Comparison of ENCODE assay signal across 8 cellular contexts in the genomic region with DNA sequence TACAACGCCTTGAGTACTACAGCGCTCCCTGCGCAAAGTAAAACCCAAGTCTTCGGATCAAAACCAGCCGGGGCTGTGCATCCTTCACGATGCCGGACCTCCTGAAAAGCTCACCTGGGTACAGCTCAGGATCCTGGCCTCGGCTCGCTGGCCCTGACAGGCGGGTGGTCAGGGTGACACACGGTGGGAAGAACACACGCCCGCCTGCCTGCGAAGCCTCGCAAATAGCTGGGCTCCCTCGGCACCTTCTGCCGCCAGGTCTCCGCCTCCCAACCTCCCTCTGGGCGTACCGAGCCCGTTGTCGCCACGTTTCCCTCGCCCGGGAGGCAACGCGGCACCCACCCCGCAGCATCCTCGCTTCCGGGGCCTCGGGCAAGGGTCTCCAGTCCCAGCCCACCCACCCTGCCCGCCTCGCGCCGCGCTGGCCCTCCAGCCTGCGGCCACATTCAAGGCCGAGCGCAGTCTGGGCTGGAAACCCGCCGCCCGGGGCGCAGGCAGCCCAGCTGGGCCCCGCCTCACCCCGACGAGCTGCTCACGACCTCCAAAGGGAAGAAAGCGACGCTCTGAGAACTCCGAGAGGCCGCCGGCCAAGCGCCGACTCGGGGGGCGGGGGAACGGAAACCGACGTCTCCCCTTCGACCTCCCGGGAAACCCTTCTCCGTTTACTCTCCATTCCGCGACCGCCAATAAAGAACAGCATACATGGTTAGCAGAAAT. TPM values are rescaled to one million over a fixed set of nuclear protein-coding genes. Genes with fewer than 3 reads are reported as not detected.
DNase-seq lines count a peak whose midpoint lies in the region; ATAC-seq and TF ChIP-seq lines count a peak whose summit lies in the region.

No MANE protein-coding gene starts in this region.

- H2BK20ac ChIP-seq in IMR-90 (ENCODE audit: low read depth, low read length), result 0 out of 2 replicates have a peak overlapping the region, but pooled peaks have one; percentile 9

- peak overlapping the region; percentile 57; the same call in 1 of the 2 replicates for H2BK120ac ChIP-seq in IMR-90 (ENCODE audit: low read depth, low read length)

- H2BK5ac ChIP-seq in IMR-90 (ENCODE audit: low read depth, low read length, poor library complexity, severe bottlenecking), result peak overlapping the region; percentile 73

- H2AFZ ChIP-seq in IMR-90 (replicated peaks; ENCODE audit: low read length, poor library complexity), result peak overlapping the region; percentile 97

- TF ChIP-seq POLR2A in IMR-90 (IDR thresholded peaks at IDR 0.05; ENCODE audit: low read depth, low read length) (no peak; the same call in 1 of the 2 replicates), uterus (IDR thresholded peaks at IDR 0.05) (peak in 1 of 2 donors; percentile 1)

- POLR2A ChIA-PET in IMR-90 (lab: Charles Lee; ENCODE audit: unreplicated experiment), result interaction anchor here (0.6 kb wide), 1 partner anchor 58 kb away, joined by 3 read pairs; no protein-coding TSS in a partner anchor

- TF ChIP-seq RAD21 in IMR-90 (IDR thresholded peaks at IDR 0.05; ENCODE audit: low read length), result no peak

- H3K4me3 ChIP-seq in IMR-90 (ENCODE audit: insufficient read depth, low read depth, low read length) (peak overlapping the region; percentile 68), right atrium auricular region (peak overlapping the region; percentile 71 to 74), uterus (peak overlapping the region; percentile 66 to 77)

- no peak overlapping the region; the same call in 1 of the 2 replicates for H2AK5ac ChIP-seq in IMR-90 (ENCODE audit: low read depth, low read length)

- peaks cover 8 to 16% of the 10 kb centered on the region in 2 experiments; a peak in 3 of 4 replicates for H3K79me1 ChIP-seq in IMR-90 (ENCODE audit: low read depth in 1 of 2, low read length in 2 of 2)

- H2BK15ac ChIP-seq in IMR-90 (ENCODE audit: low read depth, low read length), result no peak overlapping the region; the same call in 2 of the 3 replicates

- H3K23ac ChIP-seq in IMR-90 (ENCODE audit: low read depth, low read length), result peak overlapping the region; percentile 74

- H3K9me3 ChIP-seq in IMR-90 (ENCODE audit: control insufficient read depth, insufficient read depth, low read length) (no peaks in the 10 kb centered on the region), right atrium auricular region (no peaks in the 10 kb centered on the region), uterus (no peaks in the 10 kb centered on the region)

- H3K14ac ChIP-seq in IMR-90 (replicated peaks; ENCODE audit: low read depth, low read length), result peak overlapping the region; percentile 72

- H3K27me3 ChIP-seq in IMR-90 (ENCODE audit: control insufficient read depth, insufficient read depth, low read length) (0 out of 2 replicates have a peak, but pooled peaks cover 1% of the 10 kb centered on the region), right atrium auricular region (no peaks in the 10 kb centered on the region), uterus (no peaks in the 10 kb centered on the region)

- in situ Hi-C loops in IMR-90 (cut with MboI; ENCODE audit: low sequenced_read_pairs), result loop anchor here (10.0 kb wide), 1 partner anchor 231 kb away; no protein-coding TSS in a partner anchor

- CTCF ChIA-PET in IMR-90 (lab: Yijun Ruan, JAX), result no interaction called here

- peak; percentile 26 for ATAC-seq in GM21515 (IDR thresholded peaks at IDR 0.05; ENCODE audit: unreplicated experiment)
- ATAC-seq in IMR-90 (ENCODE audit: low read depth), result peak; percentile 54

- intact Hi-C loops in IMR-90 (cut with micrococcal nuclease), result loop anchor here (2.0 to 10.0 kb wide), 6 partner anchors 58 to 229 kb away; partner anchors contain the start of genes HERC5 and HERC6
- intact Hi-C loops in uterus (cut with DNase I; ENCODE audit: low total_unique reads), result no loop called here

- 4% methylated on average over 9 of the region's 65 CpGs; no CpG with 5 or more reads in 1 of the 2 experiments for WGBS in IMR-90 (ENCODE audit: extremely low coverage in 2 of 2, insufficient read length in 1 of 2), 2 experiments

- H2AK9ac ChIP-seq in IMR-90 (replicated peaks; ENCODE audit: low read depth, low read length, poor library complexity), result peak overlapping the region; percentile 59

- H3K4me1 ChIP-seq in IMR-90 (ENCODE audit: control insufficient read depth, insufficient read depth, low read length) (peaks cover 3% of the 10 kb centered on the region; the same call in 1 of the 2 replicates), right atrium auricular region (peaks cover 0 to 39% of the 10 kb centered on the region in 2 donors), uterus (peaks cover 0 to 6% of the 10 kb centered on the region in 2 donors)

- H4K20me1 ChIP-seq in IMR-90 (ENCODE audit: insufficient read depth, low read length), result peaks cover 3% of the 10 kb centered on the region

- peak overlapping the region; percentile 12; the same call in 1 of the 2 replicates for H4K91ac ChIP-seq in IMR-90 (ENCODE audit: insufficient read depth, low read depth, low read length)

- no peak for TF ChIP-seq CTCF in IMR-90 (conservative IDR thresholded peaks at IDR 0.05; ENCODE audit: low read depth, low read length)
- TF ChIP-seq CTCF in right atrium auricular region (IDR thresholded peaks at IDR 0.05), result no peak
- TF ChIP-seq CTCF in uterus (IDR thresholded peaks at IDR 0.05), result no peak

- no TSS peak for BruUV-seq in IMR-90 (replicated peaks; lab: Mats Ljungman, UMichigan)

- peak overlapping the region; percentile 39 for H3K18ac ChIP-seq in IMR-90 (ENCODE audit: low read depth, low read length)

- peak overlapping the region; percentile 67 for H3K9ac ChIP-seq in IMR-90 (ENCODE audit: low read depth, low read length)

- H4K8ac ChIP-seq in IMR-90 (ENCODE audit: low read depth in 2 of 2, low read length in 2 of 2), result peak overlapping the region in 1 of 2 experiments; percentile 71; a peak in 3 of 4 replicates

- dilution Hi-C loops in IMR-90 (cut with HindIII; ENCODE audit: low sequenced_read_pairs, unreplicated experiment), result no loop called here

- no peaks in the 10 kb centered on the region for H3K9me1 ChIP-seq in IMR-90 (ENCODE audit: insufficient read depth, low read length)

- H4K5ac ChIP-seq in IMR-90 (ENCODE audit: low read depth, low read length), result peak overlapping the region; percentile 18; the same call in 1 of the 2 replicates

- H3K27ac ChIP-seq in IMR-90 (ENCODE audit: insufficient read depth, low read length) (peak overlapping the region; percentile 55), right atrium auricular region (peak overlapping the region; percentile 98 to 99), uterus (peak overlapping the region; percentile 99 to 100)

- H3K36me3 ChIP-seq in IMR-90 (ENCODE audit: control insufficient read depth, insufficient read depth, low read length) (no peaks in the 10 kb centered on the region), right atrium auricular region (no peaks in the 10 kb centered on the region), uterus (no peaks in the 10 kb centered on the region)

- peak overlapping the region; percentile 66 for H3K4ac ChIP-seq in IMR-90 (ENCODE audit: low read depth, low read length)

- H3K56ac ChIP-seq in IMR-90 (ENCODE audit: extremely low read depth, insufficient read depth, low read length), result peak overlapping the region; percentile 73; the same call in 1 of the 2 replicates

- peak; percentile 18 for DNase-seq in COLO829 (ENCODE audit: low spot score)
- peak; percentile 50 for DNase-seq in IMR-90
- peak; percentile 67 for DNase-seq in T-helper 22 cell (ENCODE audit: low read depth)
- DNase-seq in amygdala (lab: John Stamatoyannopoulos, UW), result peak in 49 of 56 donors; percentile 17 to 83 (median 63)
- DNase-seq in right atrium auricular region (ENCODE audit: low spot score), result peak; percentile 66
- DNase-seq in putamen (ENCODE audit: low spot score), result peak; percentile 62
- peak; percentile 69 to 71 for DNase-seq in uterus

- H3K4me2 ChIP-seq in IMR-90 (ENCODE audit: low read depth, low read length), result peak overlapping the region; percentile 90

TF ChIP-seq in IMR-90, 13 proteins besides CTCF, POLR2A, EP300 and RAD21 (continues in another document):
- TF ChIP-seq MXI1 (IDR thresholded peaks at IDR 0.05; ENCODE audit: borderline replicate concordance, low read depth, low read length) (no peak), RCOR1 (IDR thresholded peaks at IDR 0.05; ENCODE audit: insufficient replicate concordance, low read length) (no peak), CHD1 (IDR thresholded peaks at IDR 0.05; ENCODE audit: low read depth, low read length) (no peak), RFX5 (IDR thresholded peaks at IDR 0.05; ENCODE audit: low read depth, low read length) (no peak), BHLHE40 (IDR thresholded peaks at IDR 0.05; ENCODE audit: low read depth, low read length) (no peak), NFE2L2 (IDR thresholded peaks at IDR 0.05; ENCODE audit: low read depth, low read length) (no peak), MAFK (IDR thresholded peaks at IDR 0.05; ENCODE audit: low read depth, low read length) (no peak), CEBPB (IDR thresholded peaks at IDR 0.05; ENCODE audit: low read depth, low read length) (no peak), MAZ (IDR thresholded peaks at IDR 0.05; ENCODE audit: borderline replicate concordance, low read depth, low read length) (no peak; the same call in 1 of the 2 replicates)
- TF ChIP-seq, protein P1, sequence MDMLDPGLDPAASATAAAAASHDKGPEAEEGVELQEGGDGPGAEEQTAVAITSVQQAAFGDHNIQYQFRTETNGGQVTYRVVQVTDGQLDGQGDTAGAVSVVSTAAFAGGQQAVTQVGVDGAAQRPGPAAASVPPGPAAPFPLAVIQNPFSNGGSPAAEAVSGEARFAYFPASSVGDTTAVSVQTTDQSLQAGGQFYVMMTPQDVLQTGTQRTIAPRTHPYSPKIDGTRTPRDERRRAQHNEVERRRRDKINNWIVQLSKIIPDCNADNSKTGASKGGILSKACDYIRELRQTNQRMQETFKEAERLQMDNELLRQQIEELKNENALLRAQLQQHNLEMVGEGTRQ (IDR thresholded peaks at IDR 0.05; ENCODE audit: low read depth, low read length), result no peak
- TF ChIP-seq, protein P2, sequence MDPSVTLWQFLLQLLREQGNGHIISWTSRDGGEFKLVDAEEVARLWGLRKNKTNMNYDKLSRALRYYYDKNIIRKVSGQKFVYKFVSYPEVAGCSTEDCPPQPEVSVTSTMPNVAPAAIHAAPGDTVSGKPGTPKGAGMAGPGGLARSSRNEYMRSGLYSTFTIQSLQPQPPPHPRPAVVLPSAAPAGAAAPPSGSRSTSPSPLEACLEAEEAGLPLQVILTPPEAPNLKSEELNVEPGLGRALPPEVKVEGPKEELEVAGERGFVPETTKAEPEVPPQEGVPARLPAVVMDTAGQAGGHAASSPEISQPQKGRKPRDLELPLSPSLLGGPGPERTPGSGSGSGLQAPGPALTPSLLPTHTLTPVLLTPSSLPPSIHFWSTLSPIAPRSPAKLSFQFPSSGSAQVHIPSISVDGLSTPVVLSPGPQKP (IDR thresholded peaks at IDR 0.05; ENCODE audit: borderline replicate concordance, low read depth, low read length), result no peak

RNA-seq across cellular contexts. Expression of gene PPM1K, which starts 0.5 kb away (rescaled TPM):
- total RNA-seq in IMR-90 (2012; rRNA removed) (11.5 and 11.9 TPM in 2 replicates), right atrium auricular region (100 to 1,000 TPM in 1 of 2 donors, 10 to 100 TPM in 1; 45.2 to 168 TPM), uterus (100 to 1,000 TPM in 1 of 4 donors, 10 to 100 TPM in 3; 64.7 to 159 (median 83.0) TPM)
- polyA plus RNA-seq in IMR-90 (2012; rRNA removed), result 5.4 and 6.1 TPM in 2 replicates
- 4.0 and 4.1 TPM in 2 replicates for polyA plus RNA-seq in IMR-90 (2012; cell fraction: cytosol; rRNA removed)
- polyA plus RNA-seq in IMR-90 (2012; cell fraction: nucleus; rRNA removed; ENCODE audit: low replicate concordance), result 7.1 and 10.1 TPM in 2 replicates

Comparison
In these comparisons a context has a peak if more than half of its experiments do, and no peak if none do; other contexts are left out.
1. Peak in every context shown above with its lines: DNase-seq, ATAC-seq, H3K4me3 ChIP-seq and H3K27ac ChIP-seq.
2. DNase-seq: peak in every context shown above with its lines; median percentile 70 in uterus; 67 in T-helper 22 cell; 66 in right atrium auricular region; 63 in amygdala; 62 in putamen; 50 in IMR-90; 18 in COLO829.